1 cellular context compared by ENCODE assay signal in genomic region chr2:43221660-43222471, GRCh38.
TF ChIP-seq lines count a peak whose summit lies in the region.

No MANE protein-coding gene starts in this region.

TF ChIP-seq in K562, 482 proteins besides CTCF, POLR2A, EP300 and RAD21 (continued from another document and continues in another):
- TF ChIP-seq ETS1 (conservative IDR thresholded peaks at IDR 0.05; ENCODE audit: control insufficient read depth, low read depth, low read length): peak; percentile 86
- no peak for TF ChIP-seq FOXK1 (CRISPR knock-in tag; IDR thresholded peaks at IDR 0.05; ENCODE audit: borderline replicate concordance)
- peak; percentile 73 for TF ChIP-seq CREM (IDR thresholded peaks at IDR 0.05; ENCODE audit: low read depth)
- peak; percentile 35 for TF ChIP-seq BHLHE40 (IDR thresholded peaks at IDR 0.05; ENCODE audit: low read length)
- peak; percentile 32 to 53; a peak in 1 of 4 replicates for TF ChIP-seq MAZ (CRISPR knock-in tag; conservative IDR thresholded peaks at IDR 0.05 in 1 of 2, IDR thresholded peaks at IDR 0.05 in 1 of 2)
- TF ChIP-seq MITF (IDR thresholded peaks at IDR 0.05): peak; percentile 77
- no peak for TF ChIP-seq ZNF586 (CRISPR knock-in tag; conservative IDR thresholded peaks at IDR 0.05)
- no peak for TF ChIP-seq RNF2 (IDR thresholded peaks at IDR 0.05)
- TF ChIP-seq, protein P1, sequence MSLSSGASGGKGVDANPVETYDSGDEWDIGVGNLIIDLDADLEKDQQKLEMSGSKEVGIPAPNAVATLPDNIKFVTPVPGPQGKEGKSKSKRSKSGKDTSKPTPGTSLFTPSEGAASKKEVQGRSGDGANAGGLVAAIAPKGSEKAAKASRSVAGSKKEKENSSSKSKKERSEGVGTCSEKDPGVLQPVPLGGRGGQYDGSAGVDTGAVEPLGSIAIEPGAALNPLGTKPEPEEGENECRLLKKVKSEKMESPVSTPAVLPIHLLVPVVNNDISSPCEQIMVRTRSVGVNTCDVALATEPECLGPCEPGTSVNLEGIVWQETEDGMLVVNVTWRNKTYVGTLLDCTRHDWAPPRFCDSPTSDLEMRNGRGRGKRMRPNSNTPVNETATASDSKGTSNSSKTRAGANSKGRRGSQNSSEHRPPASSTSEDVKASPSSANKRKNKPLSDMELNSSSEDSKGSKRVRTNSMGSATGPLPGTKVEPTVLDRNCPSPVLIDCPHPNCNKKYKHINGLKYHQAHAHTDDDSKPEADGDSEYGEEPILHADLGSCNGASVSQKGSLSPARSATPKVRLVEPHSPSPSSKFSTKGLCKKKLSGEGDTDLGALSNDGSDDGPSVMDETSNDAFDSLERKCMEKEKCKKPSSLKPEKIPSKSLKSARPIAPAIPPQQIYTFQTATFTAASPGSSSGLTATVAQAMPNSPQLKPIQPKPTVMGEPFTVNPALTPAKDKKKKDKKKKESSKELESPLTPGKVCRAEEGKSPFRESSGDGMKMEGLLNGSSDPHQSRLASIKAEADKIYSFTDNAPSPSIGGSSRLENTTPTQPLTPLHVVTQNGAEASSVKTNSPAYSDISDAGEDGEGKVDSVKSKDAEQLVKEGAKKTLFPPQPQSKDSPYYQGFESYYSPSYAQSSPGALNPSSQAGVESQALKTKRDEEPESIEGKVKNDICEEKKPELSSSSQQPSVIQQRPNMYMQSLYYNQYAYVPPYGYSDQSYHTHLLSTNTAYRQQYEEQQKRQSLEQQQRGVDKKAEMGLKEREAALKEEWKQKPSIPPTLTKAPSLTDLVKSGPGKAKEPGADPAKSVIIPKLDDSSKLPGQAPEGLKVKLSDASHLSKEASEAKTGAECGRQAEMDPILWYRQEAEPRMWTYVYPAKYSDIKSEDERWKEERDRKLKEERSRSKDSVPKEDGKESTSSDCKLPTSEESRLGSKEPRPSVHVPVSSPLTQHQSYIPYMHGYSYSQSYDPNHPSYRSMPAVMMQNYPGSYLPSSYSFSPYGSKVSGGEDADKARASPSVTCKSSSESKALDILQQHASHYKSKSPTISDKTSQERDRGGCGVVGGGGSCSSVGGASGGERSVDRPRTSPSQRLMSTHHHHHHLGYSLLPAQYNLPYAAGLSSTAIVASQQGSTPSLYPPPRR (CRISPR knock-in tag; IDR thresholded peaks at IDR 0.05; ENCODE audit: borderline replicate concordance): no peak
- TF ChIP-seq ZNF239 (CRISPR knock-in tag; IDR thresholded peaks at IDR 0.05): no peak
- no peak for TF ChIP-seq SRSF1 (IDR thresholded peaks at IDR 0.05; ENCODE audit: low read depth, low read length)
- TF ChIP-seq TAF1 (IDR thresholded peaks at IDR 0.05; ENCODE audit: control insufficient read depth, extremely low read depth, insufficient read depth, low read length, severe bottlenecking): peak; percentile 67
- TF ChIP-seq, protein P2, sequence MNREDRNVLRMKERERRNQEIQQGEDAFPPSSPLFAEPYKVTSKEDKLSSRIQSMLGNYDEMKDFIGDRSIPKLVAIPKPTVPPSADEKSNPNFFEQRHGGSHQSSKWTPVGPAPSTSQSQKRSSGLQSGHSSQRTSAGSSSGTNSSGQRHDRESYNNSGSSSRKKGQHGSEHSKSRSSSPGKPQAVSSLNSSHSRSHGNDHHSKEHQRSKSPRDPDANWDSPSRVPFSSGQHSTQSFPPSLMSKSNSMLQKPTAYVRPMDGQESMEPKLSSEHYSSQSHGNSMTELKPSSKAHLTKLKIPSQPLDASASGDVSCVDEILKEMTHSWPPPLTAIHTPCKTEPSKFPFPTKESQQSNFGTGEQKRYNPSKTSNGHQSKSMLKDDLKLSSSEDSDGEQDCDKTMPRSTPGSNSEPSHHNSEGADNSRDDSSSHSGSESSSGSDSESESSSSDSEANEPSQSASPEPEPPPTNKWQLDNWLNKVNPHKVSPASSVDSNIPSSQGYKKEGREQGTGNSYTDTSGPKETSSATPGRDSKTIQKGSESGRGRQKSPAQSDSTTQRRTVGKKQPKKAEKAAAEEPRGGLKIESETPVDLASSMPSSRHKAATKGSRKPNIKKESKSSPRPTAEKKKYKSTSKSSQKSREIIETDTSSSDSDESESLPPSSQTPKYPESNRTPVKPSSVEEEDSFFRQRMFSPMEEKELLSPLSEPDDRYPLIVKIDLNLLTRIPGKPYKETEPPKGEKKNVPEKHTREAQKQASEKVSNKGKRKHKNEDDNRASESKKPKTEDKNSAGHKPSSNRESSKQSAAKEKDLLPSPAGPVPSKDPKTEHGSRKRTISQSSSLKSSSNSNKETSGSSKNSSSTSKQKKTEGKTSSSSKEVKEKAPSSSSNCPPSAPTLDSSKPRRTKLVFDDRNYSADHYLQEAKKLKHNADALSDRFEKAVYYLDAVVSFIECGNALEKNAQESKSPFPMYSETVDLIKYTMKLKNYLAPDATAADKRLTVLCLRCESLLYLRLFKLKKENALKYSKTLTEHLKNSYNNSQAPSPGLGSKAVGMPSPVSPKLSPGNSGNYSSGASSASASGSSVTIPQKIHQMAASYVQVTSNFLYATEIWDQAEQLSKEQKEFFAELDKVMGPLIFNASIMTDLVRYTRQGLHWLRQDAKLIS (CRISPR knock-in tag; IDR thresholded peaks at IDR 0.05): 0 out of 2 replicates have a peak, but pooled peaks have one; percentile 60
- TF ChIP-seq NR4A1 (CRISPR knock-in tag; IDR thresholded peaks at IDR 0.05): no peak
- TF ChIP-seq NR4A1 (tag; IDR thresholded peaks at IDR 0.05): no peak
- TF ChIP-seq ZNF76 (CRISPR knock-in tag; IDR thresholded peaks at IDR 0.05; ENCODE audit: borderline replicate concordance): 0 out of 2 replicates have a peak, but pooled peaks have one; percentile 33
- no peak for TF ChIP-seq ZNF561 (CRISPR knock-in tag; conservative IDR thresholded peaks at IDR 0.05)
- TF ChIP-seq, protein P3, sequence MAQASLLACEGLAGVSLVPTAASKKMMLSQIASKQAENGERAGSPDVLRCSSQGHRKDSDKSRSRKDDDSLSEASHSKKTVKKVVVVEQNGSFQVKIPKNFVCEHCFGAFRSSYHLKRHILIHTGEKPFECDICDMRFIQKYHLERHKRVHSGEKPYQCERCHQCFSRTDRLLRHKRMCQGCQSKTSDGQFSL (CRISPR knock-in tag; IDR thresholded peaks at IDR 0.05): no peak
- TF ChIP-seq, protein P3 (tag; IDR thresholded peaks at IDR 0.05): no peak; a peak in 1 of 4 replicates
- TF ChIP-seq NEUROD1 (IDR thresholded peaks at IDR 0.05; ENCODE audit: borderline replicate concordance, low read depth, low read length, partially characterized antibody): no peak
- no peak for TF ChIP-seq ZNF175 (CRISPR knock-in tag; IDR thresholded peaks at IDR 0.05; ENCODE audit: low read depth)
- peak; percentile 15; the same call in 1 of the 2 replicates for TF ChIP-seq PHF8 (IDR thresholded peaks at IDR 0.05; ENCODE audit: borderline replicate concordance, low read length)
- peak; percentile 19 to 62 for TF ChIP-seq E2F6 (IDR thresholded peaks at IDR 0.05; ENCODE audit: borderline replicate concordance in 1 of 2, extremely low read depth in 1 of 2, insufficient read depth in 1 of 2, insufficient read length in 1 of 2, low read depth in 1 of 2, low read length in 1 of 2, poor library complexity in 1 of 2, severe bottlenecking in 1 of 2)
- peak; percentile 68; the same call in 1 of the 2 replicates for TF ChIP-seq NBN (IDR thresholded peaks at IDR 0.05; ENCODE audit: low read depth)
- peak; percentile 65 for TF ChIP-seq OTX1 (CRISPR knock-in tag; IDR thresholded peaks at IDR 0.05)
- TF ChIP-seq ZNF785 (CRISPR knock-in tag; IDR thresholded peaks at IDR 0.05): no peak
- no peak for TF ChIP-seq C11orf30 (IDR thresholded peaks at IDR 0.05; ENCODE audit: low read depth)
- peak in 1 of 2 experiments; percentile 93; a peak in 2 of 4 replicates for TF ChIP-seq HDAC1 (IDR thresholded peaks at IDR 0.05)
- peak; percentile 75; the same call in 1 of the 2 replicates for TF ChIP-seq ZBTB7A (IDR thresholded peaks at IDR 0.05; ENCODE audit: borderline replicate concordance, control insufficient read depth, low read depth, low read length)
- no peak for TF ChIP-seq PBX2 (CRISPR knock-in tag; IDR thresholded peaks at IDR 0.05; ENCODE audit: low read depth)
- no peak for TF ChIP-seq PBX2 (tag; conservative IDR thresholded peaks at IDR 0.05; ENCODE audit: low read depth)
- no peak for TF ChIP-seq ARID3B (CRISPR knock-in tag; IDR thresholded peaks at IDR 0.05; ENCODE audit: borderline replicate concordance)
- TF ChIP-seq, protein P4, sequence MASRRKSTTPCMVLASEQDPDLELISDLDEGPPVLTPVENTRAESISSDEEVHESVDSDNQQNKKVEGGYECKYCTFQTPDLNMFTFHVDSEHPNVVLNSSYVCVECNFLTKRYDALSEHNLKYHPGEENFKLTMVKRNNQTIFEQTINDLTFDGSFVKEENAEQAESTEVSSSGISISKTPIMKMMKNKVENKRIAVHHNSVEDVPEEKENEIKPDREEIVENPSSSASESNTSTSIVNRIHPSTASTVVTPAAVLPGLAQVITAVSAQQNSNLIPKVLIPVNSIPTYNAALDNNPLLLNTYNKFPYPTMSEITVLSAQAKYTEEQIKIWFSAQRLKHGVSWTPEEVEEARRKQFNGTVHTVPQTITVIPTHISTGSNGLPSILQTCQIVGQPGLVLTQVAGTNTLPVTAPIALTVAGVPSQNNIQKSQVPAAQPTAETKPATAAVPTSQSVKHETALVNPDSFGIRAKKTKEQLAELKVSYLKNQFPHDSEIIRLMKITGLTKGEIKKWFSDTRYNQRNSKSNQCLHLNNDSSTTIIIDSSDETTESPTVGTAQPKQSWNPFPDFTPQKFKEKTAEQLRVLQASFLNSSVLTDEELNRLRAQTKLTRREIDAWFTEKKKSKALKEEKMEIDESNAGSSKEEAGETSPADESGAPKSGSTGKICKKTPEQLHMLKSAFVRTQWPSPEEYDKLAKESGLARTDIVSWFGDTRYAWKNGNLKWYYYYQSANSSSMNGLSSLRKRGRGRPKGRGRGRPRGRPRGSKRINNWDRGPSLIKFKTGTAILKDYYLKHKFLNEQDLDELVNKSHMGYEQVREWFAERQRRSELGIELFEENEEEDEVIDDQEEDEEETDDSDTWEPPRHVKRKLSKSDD (conservative IDR thresholded peaks at IDR 0.05; ENCODE audit: low read length): no peak
- TF ChIP-seq POU5F1 (IDR thresholded peaks at IDR 0.05; ENCODE audit: borderline replicate concordance, low read depth, low read length, partially characterized antibody): no peak
- TF ChIP-seq HBP1 (CRISPR knock-in tag; IDR thresholded peaks at IDR 0.05): no peak
